In the genomic region with DNA sequence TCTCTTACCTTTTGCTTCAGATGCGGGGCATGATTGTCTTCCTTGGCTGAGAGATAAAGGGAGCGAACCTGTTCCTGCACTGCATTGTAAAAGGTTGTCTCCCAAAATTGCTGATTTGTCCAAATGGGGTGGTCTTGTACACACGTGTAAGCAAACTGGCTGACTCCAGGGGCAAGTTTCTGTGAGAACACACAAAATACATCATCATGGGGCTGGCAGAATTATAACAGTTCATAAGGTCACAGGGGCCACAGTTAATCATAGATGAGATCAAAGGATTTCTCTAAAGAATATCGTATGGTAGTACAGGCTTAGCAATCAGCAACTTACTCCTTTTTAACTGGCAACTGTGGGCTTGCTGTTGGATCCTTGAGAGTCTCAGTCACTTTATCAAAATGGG, we compare ENCODE assay signal across 2 cellular contexts.
TF ChIP-seq lines count a peak whose summit lies in the region.

No MANE protein-coding gene starts in this region.

TF ChIP-seq in SK-N-SH, 30 proteins besides CTCF, POLR2A, EP300 and RAD21 (continued from another document):
- TF ChIP-seq, protein P1, sequence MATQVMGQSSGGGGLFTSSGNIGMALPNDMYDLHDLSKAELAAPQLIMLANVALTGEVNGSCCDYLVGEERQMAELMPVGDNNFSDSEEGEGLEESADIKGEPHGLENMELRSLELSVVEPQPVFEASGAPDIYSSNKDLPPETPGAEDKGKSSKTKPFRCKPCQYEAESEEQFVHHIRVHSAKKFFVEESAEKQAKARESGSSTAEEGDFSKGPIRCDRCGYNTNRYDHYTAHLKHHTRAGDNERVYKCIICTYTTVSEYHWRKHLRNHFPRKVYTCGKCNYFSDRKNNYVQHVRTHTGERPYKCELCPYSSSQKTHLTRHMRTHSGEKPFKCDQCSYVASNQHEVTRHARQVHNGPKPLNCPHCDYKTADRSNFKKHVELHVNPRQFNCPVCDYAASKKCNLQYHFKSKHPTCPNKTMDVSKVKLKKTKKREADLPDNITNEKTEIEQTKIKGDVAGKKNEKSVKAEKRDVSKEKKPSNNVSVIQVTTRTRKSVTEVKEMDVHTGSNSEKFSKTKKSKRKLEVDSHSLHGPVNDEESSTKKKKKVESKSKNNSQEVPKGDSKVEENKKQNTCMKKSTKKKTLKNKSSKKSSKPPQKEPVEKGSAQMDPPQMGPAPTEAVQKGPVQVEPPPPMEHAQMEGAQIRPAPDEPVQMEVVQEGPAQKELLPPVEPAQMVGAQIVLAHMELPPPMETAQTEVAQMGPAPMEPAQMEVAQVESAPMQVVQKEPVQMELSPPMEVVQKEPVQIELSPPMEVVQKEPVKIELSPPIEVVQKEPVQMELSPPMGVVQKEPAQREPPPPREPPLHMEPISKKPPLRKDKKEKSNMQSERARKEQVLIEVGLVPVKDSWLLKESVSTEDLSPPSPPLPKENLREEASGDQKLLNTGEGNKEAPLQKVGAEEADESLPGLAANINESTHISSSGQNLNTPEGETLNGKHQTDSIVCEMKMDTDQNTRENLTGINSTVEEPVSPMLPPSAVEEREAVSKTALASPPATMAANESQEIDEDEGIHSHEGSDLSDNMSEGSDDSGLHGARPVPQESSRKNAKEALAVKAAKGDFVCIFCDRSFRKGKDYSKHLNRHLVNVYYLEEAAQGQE (IDR thresholded peaks at IDR 0.05; ENCODE audit: low read depth, low read length): no peak
- no peak for TF ChIP-seq SMC3 (IDR thresholded peaks at IDR 0.05; ENCODE audit: low read depth, low read length)
- no peak for TF ChIP-seq JUND (IDR thresholded peaks at IDR 0.05)
- no peak for TF ChIP-seq NRF1 (IDR thresholded peaks at IDR 0.05; ENCODE audit: low read depth, low read length)
- no peak for TF ChIP-seq FOXM1 (IDR thresholded peaks at IDR 0.05; ENCODE audit: low read depth)
- TF ChIP-seq FOXJ3 (CRISPR knock-in tag; IDR thresholded peaks at IDR 0.05): no peak
- TF ChIP-seq EZH2phosphoT487 (IDR thresholded peaks at IDR 0.05; ENCODE audit: borderline replicate concordance, low read depth): no peak
- no peak for TF ChIP-seq ELF1 (IDR thresholded peaks at IDR 0.05)
- TF ChIP-seq RCOR1 (IDR thresholded peaks at IDR 0.05; ENCODE audit: low read length): no peak
- TF ChIP-seq RFX5 (IDR thresholded peaks at IDR 0.05; ENCODE audit: low read length): no peak
- no peak for TF ChIP-seq GATA2 (CRISPR knock-in tag; IDR thresholded peaks at IDR 0.05)
- no peak for TF ChIP-seq GABPA (IDR thresholded peaks at IDR 0.05; ENCODE audit: low read depth)
- TF ChIP-seq TCF12 (IDR thresholded peaks at IDR 0.05): no peak

TF ChIP-seq in SK-N-SH treated with all-trans-retinoic acid at 6 μM for 48 hours, 23 proteins besides CTCF, POLR2A, EP300 and RAD21 (continued from another document):
- TF ChIP-seq, protein P2, sequence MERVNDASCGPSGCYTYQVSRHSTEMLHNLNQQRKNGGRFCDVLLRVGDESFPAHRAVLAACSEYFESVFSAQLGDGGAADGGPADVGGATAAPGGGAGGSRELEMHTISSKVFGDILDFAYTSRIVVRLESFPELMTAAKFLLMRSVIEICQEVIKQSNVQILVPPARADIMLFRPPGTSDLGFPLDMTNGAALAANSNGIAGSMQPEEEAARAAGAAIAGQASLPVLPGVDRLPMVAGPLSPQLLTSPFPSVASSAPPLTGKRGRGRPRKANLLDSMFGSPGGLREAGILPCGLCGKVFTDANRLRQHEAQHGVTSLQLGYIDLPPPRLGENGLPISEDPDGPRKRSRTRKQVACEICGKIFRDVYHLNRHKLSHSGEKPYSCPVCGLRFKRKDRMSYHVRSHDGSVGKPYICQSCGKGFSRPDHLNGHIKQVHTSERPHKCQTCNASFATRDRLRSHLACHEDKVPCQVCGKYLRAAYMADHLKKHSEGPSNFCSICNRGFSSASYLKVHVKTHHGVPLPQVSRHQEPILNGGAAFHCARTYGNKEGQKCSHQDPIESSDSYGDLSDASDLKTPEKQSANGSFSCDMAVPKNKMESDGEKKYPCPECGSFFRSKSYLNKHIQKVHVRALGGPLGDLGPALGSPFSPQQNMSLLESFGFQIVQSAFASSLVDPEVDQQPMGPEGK (CRISPR knock-in tag; IDR thresholded peaks at IDR 0.05; ENCODE audit: borderline replicate concordance): no peak
- TF ChIP-seq CSDC2 (CRISPR knock-in tag; IDR thresholded peaks at IDR 0.05) (no peak), ARNTL (CRISPR knock-in tag; IDR thresholded peaks at IDR 0.05; ENCODE audit: borderline replicate concordance, low read depth) (no peak), GLIS3 (CRISPR knock-in tag; IDR thresholded peaks at IDR 0.05) (no peak), TOX (CRISPR knock-in tag; IDR thresholded peaks at IDR 0.05; ENCODE audit: borderline replicate concordance) (no peak), OSR1 (CRISPR knock-in tag; IDR thresholded peaks at IDR 0.05) (no peak), ZNF8 (CRISPR knock-in tag; IDR thresholded peaks at IDR 0.05) (no peak), BACH2 (CRISPR knock-in tag; IDR thresholded peaks at IDR 0.05; ENCODE audit: borderline replicate concordance) (no peak), ZNF70 (CRISPR knock-in tag; IDR thresholded peaks at IDR 0.05) (no peak)
- TF ChIP-seq, protein P3, sequence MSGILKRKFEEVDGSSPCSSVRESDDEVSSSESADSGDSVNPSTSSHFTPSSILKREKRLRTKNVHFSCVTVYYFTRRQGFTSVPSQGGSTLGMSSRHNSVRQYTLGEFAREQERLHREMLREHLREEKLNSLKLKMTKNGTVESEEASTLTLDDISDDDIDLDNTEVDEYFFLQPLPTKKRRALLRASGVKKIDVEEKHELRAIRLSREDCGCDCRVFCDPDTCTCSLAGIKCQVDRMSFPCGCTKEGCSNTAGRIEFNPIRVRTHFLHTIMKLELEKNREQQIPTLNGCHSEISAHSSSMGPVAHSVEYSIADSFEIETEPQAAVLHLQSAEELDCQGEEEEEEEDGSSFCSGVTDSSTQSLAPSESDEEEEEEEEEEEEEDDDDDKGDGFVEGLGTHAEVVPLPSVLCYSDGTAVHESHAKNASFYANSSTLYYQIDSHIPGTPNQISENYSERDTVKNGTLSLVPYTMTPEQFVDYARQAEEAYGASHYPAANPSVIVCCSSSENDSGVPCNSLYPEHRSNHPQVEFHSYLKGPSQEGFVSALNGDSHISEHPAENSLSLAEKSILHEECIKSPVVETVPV (CRISPR knock-in tag; IDR thresholded peaks at IDR 0.05): no peak
- TF ChIP-seq, protein P4, sequence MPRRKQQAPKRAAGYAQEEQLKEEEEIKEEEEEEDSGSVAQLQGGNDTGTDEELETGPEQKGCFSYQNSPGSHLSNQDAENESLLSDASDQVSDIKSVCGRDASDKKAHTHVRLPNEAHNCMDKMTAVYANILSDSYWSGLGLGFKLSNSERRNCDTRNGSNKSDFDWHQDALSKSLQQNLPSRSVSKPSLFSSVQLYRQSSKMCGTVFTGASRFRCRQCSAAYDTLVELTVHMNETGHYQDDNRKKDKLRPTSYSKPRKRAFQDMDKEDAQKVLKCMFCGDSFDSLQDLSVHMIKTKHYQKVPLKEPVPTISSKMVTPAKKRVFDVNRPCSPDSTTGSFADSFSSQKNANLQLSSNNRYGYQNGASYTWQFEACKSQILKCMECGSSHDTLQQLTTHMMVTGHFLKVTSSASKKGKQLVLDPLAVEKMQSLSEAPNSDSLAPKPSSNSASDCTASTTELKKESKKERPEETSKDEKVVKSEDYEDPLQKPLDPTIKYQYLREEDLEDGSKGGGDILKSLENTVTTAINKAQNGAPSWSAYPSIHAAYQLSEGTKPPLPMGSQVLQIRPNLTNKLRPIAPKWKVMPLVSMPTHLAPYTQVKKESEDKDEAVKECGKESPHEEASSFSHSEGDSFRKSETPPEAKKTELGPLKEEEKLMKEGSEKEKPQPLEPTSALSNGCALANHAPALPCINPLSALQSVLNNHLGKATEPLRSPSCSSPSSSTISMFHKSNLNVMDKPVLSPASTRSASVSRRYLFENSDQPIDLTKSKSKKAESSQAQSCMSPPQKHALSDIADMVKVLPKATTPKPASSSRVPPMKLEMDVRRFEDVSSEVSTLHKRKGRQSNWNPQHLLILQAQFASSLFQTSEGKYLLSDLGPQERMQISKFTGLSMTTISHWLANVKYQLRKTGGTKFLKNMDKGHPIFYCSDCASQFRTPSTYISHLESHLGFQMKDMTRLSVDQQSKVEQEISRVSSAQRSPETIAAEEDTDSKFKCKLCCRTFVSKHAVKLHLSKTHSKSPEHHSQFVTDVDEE (CRISPR knock-in tag; IDR thresholded peaks at IDR 0.05): no peak
